ENCODE assay signal across 16 cellular contexts in the genomic region with DNA sequence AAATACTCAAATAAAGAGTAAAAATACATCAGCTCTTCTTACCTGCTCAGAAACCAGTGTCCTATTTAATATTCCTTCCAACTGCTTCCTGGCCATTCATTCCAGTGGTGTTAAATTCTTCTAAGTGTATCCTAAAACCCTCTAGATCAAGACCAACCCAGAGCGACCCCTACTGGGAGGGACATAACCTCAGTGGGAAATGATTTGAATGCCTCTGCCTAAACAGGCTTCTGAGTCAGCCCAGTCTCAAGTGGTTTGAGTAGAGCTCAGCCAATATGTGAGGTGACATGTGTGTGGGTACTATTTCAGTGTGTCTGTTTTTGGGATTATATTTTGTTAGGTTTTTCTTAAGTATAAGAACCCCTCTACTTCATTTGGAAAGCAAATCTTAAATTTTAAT.
DNase-seq lines count a peak whose midpoint lies in the region; ATAC-seq and TF ChIP-seq lines count a peak whose summit lies in the region.
"Had no signal": no experiment of that assay in that cellular context is flagged by ENCODE, and none has a peak within 500 bp of the region (broad histone marks: within the 10 kb centered on the region; RNA-seq: fewer than 3 reads in every experiment).

No MANE protein-coding gene starts in this region.

- no peaks in the 10 kb centered on the region for H3K27me3 ChIP-seq in HCT116 (ENCODE audit: insufficient read depth, low read length)
- H3K27me3 ChIP-seq: esophagus squamous epithelium, suprapubic skin had no signal

- H4K20me1 ChIP-seq in HCT116 (ENCODE audit: insufficient read depth) = no peaks in the 10 kb centered on the region

- TF ChIP-seq RAD21 in HCT116 (IDR thresholded peaks at IDR 0.05; ENCODE audit: low read depth) = peak; percentile 45

- no peak overlapping the region for H2AFZ ChIP-seq in HCT116 (ENCODE audit: low read depth, low read length, poor library complexity, severe bottlenecking)

- intact Hi-C loops in HCT116 (cut with micrococcal nuclease) = no loop called here

- DNase-seq in COLO668 (lab: John Stamatoyannopoulos, UW; ENCODE audit: unreplicated experiment) = peak; percentile 0
- DNase-seq in HCT116 (ENCODE audit: low read depth, low spot score) = peak; percentile 6
- DNase-seq in RKO (ENCODE audit: low spot score) = peak; percentile 21
- DNase-seq in fibroblast of peridontal ligament (ENCODE audit: extremely low read depth) = peak; percentile 21
- no peak for DNase-seq in HK-2 (ENCODE audit: unreplicated experiment)
- no peak for DNase-seq in NCI-H1092 (lab: John Stamatoyannopoulos, UW)
- no peak for DNase-seq in T-helper 9 cell
- DNase-seq: activated CD4-positive, CD25-positive, alpha-beta regulatory T cell treated with anti-CD3 and anti-CD28 coated beads, Interleukin-2, amount 50 U/mL, for 72 hours; activated T-cell treated with anti-CD3 and anti-CD28 coated beads, Interleukin-2, amount 50 U/mL, for 72 hours; CD4-positive, alpha-beta memory T cell; esophagus squamous epithelium; NCI-H2081; right cardiac atrium; SHP77 treated with DMSO at 0.1 percent for 48 hours had no signal

- H3K4me2 ChIP-seq in HCT116 (ENCODE audit: low read length) = no peak overlapping the region

- H3K9me2 ChIP-seq in HCT116 (ENCODE audit: insufficient read depth) = no peaks in the 10 kb centered on the region

- CTCF ChIA-PET in HCT116 (lab: Charles Lee) = interaction anchor here (1.2 kb wide), 1 partner anchor 11 kb away, joined by 3 read pairs; no protein-coding TSS in a partner anchor

- H3K4me3 ChIP-seq in HCT116 (replicated peaks in 1 of 2; ENCODE audit: low read depth in 1 of 2, low read length in 2 of 2) = no peak overlapping the region
- H3K4me3 ChIP-seq: esophagus squamous epithelium, suprapubic skin had no signal

- TF ChIP-seq CTCF in HCT116 (IDR thresholded peaks at IDR 0.05 in 2 of 3, conservative IDR thresholded peaks at IDR 0.05 in 1 of 3; ENCODE audit: borderline replicate concordance in 1 of 3, insufficient read depth in 1 of 3, low read depth in 2 of 3, low read length in 2 of 3) = peak in 2 of 3 experiments; percentile 42 to 47; a peak in 4 of 6 replicates

- H3K36me3 ChIP-seq in HCT116 (ENCODE audit: control insufficient read depth in 1 of 2, insufficient read depth in 2 of 2, low read length in 2 of 2) = no peaks in the 10 kb centered on the region
- H3K36me3 ChIP-seq: esophagus squamous epithelium, suprapubic skin had no signal

- peak; percentile 77 for ATAC-seq in HCT116
- no peak for ATAC-seq in HG02973 (IDR thresholded peaks at IDR 0.05; ENCODE audit: unreplicated experiment)
- ATAC-seq: activated T-cell treated with anti-CD3 and anti-CD28 coated beads, Interleukin-2, amount 50 U/mL, for 72 hours; right cardiac atrium had no signal

- no TSS peak for BruUV-seq in HCT116 (replicated peaks; lab: Mats Ljungman, UMichigan)

- RAD21 ChIA-PET in HCT116 (lab: Charles Lee; ENCODE audit: low non-redundant PET in 1 of 2, low total read pairs in 2 of 2, uncharacterized antibody in 2 of 2, unreplicated experiment in 2 of 2) = no interaction called here

- peaks cover 0 to 10% of the 10 kb centered on the region in 2 experiments; a peak in 1 of 4 replicates for H3K4me1 ChIP-seq in HCT116 (ENCODE audit: control insufficient read depth in 1 of 2, insufficient read depth in 2 of 2, low read length in 2 of 2)
- H3K4me1 ChIP-seq: esophagus squamous epithelium, suprapubic skin had no signal

- TF ChIP-seq POLR2A in HCT116 (IDR thresholded peaks at IDR 0.05; ENCODE audit: borderline replicate concordance, extremely low read depth, insufficient read depth, insufficient read length) = no peak

- no peaks in the 10 kb centered on the region for H3K79me2 ChIP-seq in HCT116 (ENCODE audit: insufficient read depth, low read length)

- no peaks in the 10 kb centered on the region for H3K9me3 ChIP-seq in HCT116 (ENCODE audit: control insufficient read depth in 1 of 2, insufficient read depth in 1 of 2, low read depth in 1 of 2, low read length in 2 of 2)

- POLR2A ChIA-PET in HCT116 (lab: Charles Lee) = no interaction called here

- no peak overlapping the region for H3K27ac ChIP-seq in HCT116 (ENCODE audit: low read depth, low read length)
- H3K27ac ChIP-seq: esophagus squamous epithelium, suprapubic skin had no signal

- H3K9ac ChIP-seq in HCT116 (ENCODE audit: low read length) = no peak overlapping the region

TF ChIP-seq in HCT116, 20 proteins besides CTCF, POLR2A, EP300 and RAD21:
- TF ChIP-seq CBX3 (IDR thresholded peaks at IDR 0.05; ENCODE audit: low read depth) = no peak
- TF ChIP-seq SP1 (IDR thresholded peaks at IDR 0.05; ENCODE audit: low read depth) = no peak
- TF ChIP-seq EZH2 (IDR thresholded peaks at IDR 0.05) = no peak
- TF ChIP-seq, protein P1, sequence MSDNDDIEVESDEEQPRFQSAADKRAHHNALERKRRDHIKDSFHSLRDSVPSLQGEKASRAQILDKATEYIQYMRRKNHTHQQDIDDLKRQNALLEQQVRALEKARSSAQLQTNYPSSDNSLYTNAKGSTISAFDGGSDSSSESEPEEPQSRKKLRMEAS (IDR thresholded peaks at IDR 0.05) = no peak
- TF ChIP-seq ZNF274 (IDR thresholded peaks at IDR 0.05; ENCODE audit: low read depth, low read length) = no peak
- TF ChIP-seq SRF (IDR thresholded peaks at IDR 0.05; ENCODE audit: low read depth) = no peak
- TF ChIP-seq JUND (IDR thresholded peaks at IDR 0.05) = no peak
- no peak for TF ChIP-seq POLR2AphosphoS5 (IDR thresholded peaks at IDR 0.05; ENCODE audit: low read depth, low read length)
- no peak for TF ChIP-seq ZFX (IDR thresholded peaks at IDR 0.05)
- TF ChIP-seq FOSL1 (IDR thresholded peaks at IDR 0.05; ENCODE audit: low read depth) = no peak
- no peak for TF ChIP-seq TCF7L2 (IDR thresholded peaks at IDR 0.05; ENCODE audit: borderline replicate concordance, extremely low read depth, insufficient read depth, insufficient read length)
- TF ChIP-seq ZBTB33 (IDR thresholded peaks at IDR 0.05; ENCODE audit: extremely low read depth, insufficient replicate concordance, low read length) = no peak
- no peak for TF ChIP-seq EGR1 (IDR thresholded peaks at IDR 0.05; ENCODE audit: low read depth)
- TF ChIP-seq, protein P2, sequence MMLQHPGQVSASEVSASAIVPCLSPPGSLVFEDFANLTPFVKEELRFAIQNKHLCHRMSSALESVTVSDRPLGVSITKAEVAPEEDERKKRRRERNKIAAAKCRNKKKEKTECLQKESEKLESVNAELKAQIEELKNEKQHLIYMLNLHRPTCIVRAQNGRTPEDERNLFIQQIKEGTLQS (IDR thresholded peaks at IDR 0.05) = no peak
- TF ChIP-seq EZH2phosphoT487 (IDR thresholded peaks at IDR 0.05; ENCODE audit: borderline replicate concordance) = no peak

Comparison
In these comparisons a context has a peak if more than half of its experiments do, and no peak if none do; other contexts are left out.
1. DNase-seq: peak in COLO668 (single experiment), HCT116 (single experiment), RKO (single experiment) and fibroblast of peridontal ligament (single experiment); none in HK-2 (single experiment), NCI-H1092 (single experiment) and T-helper 9 cell (single experiment).